Comparison of ENCODE assay signal across 1 cellular context in genomic region chr5:151223447-151224264, GRCh38.
TF ChIP-seq lines count a peak whose summit lies in the region.

CCDC69 (minus strand) TSS chr5:151224092; CDS start chr5:151223970, 122 bp downstream.

TF ChIP-seq in HEK293, 187 proteins besides CTCF, POLR2A, EP300 and RAD21 (continued from another document):
- TF ChIP-seq PBX3 (CRISPR knock-in tag; IDR thresholded peaks at IDR 0.05), result 0 out of 2 replicates have a peak, but pooled peaks have one; percentile 18
- peak; percentile 54 for TF ChIP-seq PRDM10 (tag by site-specific recombination; IDR thresholded peaks at IDR 0.05)
- TF ChIP-seq ZNF768 (tag by site-specific recombination; IDR thresholded peaks at IDR 0.05), result peak; percentile 99
- peak; percentile 63 for TF ChIP-seq ZNF600 (tag by site-specific recombination; IDR thresholded peaks at IDR 0.05)
- TF ChIP-seq, protein P1, sequence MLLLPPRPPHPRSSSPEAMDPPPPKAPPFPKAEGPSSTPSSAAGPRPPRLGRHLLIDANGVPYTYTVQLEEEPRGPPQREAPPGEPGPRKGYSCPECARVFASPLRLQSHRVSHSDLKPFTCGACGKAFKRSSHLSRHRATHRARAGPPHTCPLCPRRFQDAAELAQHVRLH (tag by site-specific recombination; IDR thresholded peaks at IDR 0.05), result peak; percentile 37; the same call in 1 of the 2 replicates
- peak; percentile 8; the same call in 1 of the 2 replicates for TF ChIP-seq ZBTB44 (tag by site-specific recombination; IDR thresholded peaks at IDR 0.05)
- TF ChIP-seq ZBTB26 (tag by site-specific recombination; optimal IDR thresholded peaks at IDR 0.05), result peak; percentile 28
- TF ChIP-seq, protein P2, sequence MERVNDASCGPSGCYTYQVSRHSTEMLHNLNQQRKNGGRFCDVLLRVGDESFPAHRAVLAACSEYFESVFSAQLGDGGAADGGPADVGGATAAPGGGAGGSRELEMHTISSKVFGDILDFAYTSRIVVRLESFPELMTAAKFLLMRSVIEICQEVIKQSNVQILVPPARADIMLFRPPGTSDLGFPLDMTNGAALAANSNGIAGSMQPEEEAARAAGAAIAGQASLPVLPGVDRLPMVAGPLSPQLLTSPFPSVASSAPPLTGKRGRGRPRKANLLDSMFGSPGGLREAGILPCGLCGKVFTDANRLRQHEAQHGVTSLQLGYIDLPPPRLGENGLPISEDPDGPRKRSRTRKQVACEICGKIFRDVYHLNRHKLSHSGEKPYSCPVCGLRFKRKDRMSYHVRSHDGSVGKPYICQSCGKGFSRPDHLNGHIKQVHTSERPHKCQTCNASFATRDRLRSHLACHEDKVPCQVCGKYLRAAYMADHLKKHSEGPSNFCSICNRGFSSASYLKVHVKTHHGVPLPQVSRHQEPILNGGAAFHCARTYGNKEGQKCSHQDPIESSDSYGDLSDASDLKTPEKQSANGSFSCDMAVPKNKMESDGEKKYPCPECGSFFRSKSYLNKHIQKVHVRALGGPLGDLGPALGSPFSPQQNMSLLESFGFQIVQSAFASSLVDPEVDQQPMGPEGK (tag by site-specific recombination; IDR thresholded peaks at IDR 0.05), result peak; percentile 56; the same call in 1 of the 2 replicates
- peak; percentile 63 for TF ChIP-seq ZBTB8A (tag by site-specific recombination; IDR thresholded peaks at IDR 0.05)
- 0 out of 2 replicates have a peak, but pooled peaks have one; percentile 21 for TF ChIP-seq ZNF692 (tag by site-specific recombination; IDR thresholded peaks at IDR 0.05)
- peak; percentile 9; the same call in 1 of the 2 replicates for TF ChIP-seq ZNF394 (tag by site-specific recombination; IDR thresholded peaks at IDR 0.05; ENCODE audit: borderline replicate concordance)
- peak; percentile 27; the same call in 1 of the 2 replicates for TF ChIP-seq ZNF501 (tag by site-specific recombination; IDR thresholded peaks at IDR 0.05)
- TF ChIP-seq ZNF560 (tag by site-specific recombination; IDR thresholded peaks at IDR 0.05; ENCODE audit: borderline replicate concordance), result peak; percentile 24; the same call in 1 of the 2 replicates
- no peak for TF ChIP-seq ZNF10 (tag by site-specific recombination; IDR thresholded peaks at IDR 0.05)
- TF ChIP-seq ZXDB (tag by site-specific recombination; IDR thresholded peaks at IDR 0.05), result peak; percentile 27; the same call in 1 of the 2 replicates
- no peak for TF ChIP-seq GLI2 (tag by site-specific recombination; IDR thresholded peaks at IDR 0.05; ENCODE audit: borderline replicate concordance, low read depth)
- no peak for TF ChIP-seq ZNF518A (tag by site-specific recombination; conservative IDR thresholded peaks at IDR 0.05; ENCODE audit: low read depth)
- TF ChIP-seq ZSCAN5A (tag by site-specific recombination; IDR thresholded peaks at IDR 0.05), result no peak
- TF ChIP-seq ZNF341 (tag by site-specific recombination; IDR thresholded peaks at IDR 0.05; ENCODE audit: low read depth), result 0 out of 2 replicates have a peak, but pooled peaks have one; percentile 12
